Comparison of ENCODE assay signal across 35 cellular contexts in genomic region chr2:229666811-229667210, GRCh38. TPM values are rescaled to one million over a fixed set of nuclear protein-coding genes. Genes with fewer than 3 reads are reported as not detected.
"Had no signal": no experiment of that assay in that cellular context is flagged by ENCODE, and none has a peak within 500 bp of the region (broad histone marks: within the 10 kb centered on the region; RNA-seq: fewer than 3 reads in every experiment).

No MANE protein-coding gene starts in this region.

- H3K4me1 ChIP-seq: ascending aorta, body of pancreas, breast epithelium had no signal

- H3K36me3 ChIP-seq: ascending aorta, brain microvascular endothelial cell, breast epithelium, cardiac muscle cell had no signal

- ATAC-seq: activated naive CD4-positive, alpha-beta T cell treated with anti-CD3 and anti-CD28 coated beads, Interleukin-2, amount 50 U/mL, for 72 hours; activated naive CD8-positive, alpha-beta T cell treated with anti-CD3 and anti-CD28 coated beads, Interleukin-2, amount 50 U/mL, for 24 hours; activated T-cell treated with anti-CD3 and anti-CD28 coated beads, Interleukin-2, amount 50 U/mL, for 4 hours; activated T-cell treated with anti-CD3 and anti-CD28 coated beads, Interleukin-2, amount 50 U/mL, for 72 hours; activated T-helper 17 cell treated with anti-CD3 and anti-CD28 coated beads, Interleukin-2, amount 50 U/mL, for 72 hours; body of pancreas had no signal

- H3K27ac ChIP-seq: ascending aorta, body of pancreas, brain microvascular endothelial cell, breast epithelium, cardiac muscle cell had no signal

- H3K27me3 ChIP-seq: ascending aorta, body of pancreas, brain microvascular endothelial cell, cardiac muscle cell had no signal

- DNase-seq: activated effector memory CD4-positive, alpha-beta T cell treated with anti-CD3 and anti-CD28 coated beads, Interleukin-2, amount 50 U/mL, for 16 hours; activated effector memory CD4-positive, alpha-beta T cell treated with Interleukin-2 at 50 U/mL for 16 hours; activated gamma-delta T cell; activated gamma-delta T cell treated with Interleukin-2 at 50 U/mL for 16 hours; activated naive CD4-positive, alpha-beta T cell; activated naive CD4-positive, alpha-beta T cell treated with anti-CD3 and anti-CD28 coated beads for 36 hours; activated naive CD4-positive, alpha-beta T cell treated with anti-CD3 and anti-CD28 coated beads, Interleukin-2, amount 10 ng/mL, durations not matched to agents 7 days and 5 days; activated naive CD4-positive, alpha-beta T cell treated with anti-CD3 and anti-CD28 coated beads, Interleukin-2, amount 50 U/mL, for 16 hours; activated naive CD4-positive, alpha-beta T cell treated with Interleukin-2 at 50 U/mL for 16 hours; activated naive CD8-positive, alpha-beta T cell treated with anti-CD3 and anti-CD28 coated beads for 36 hours; activated naive CD8-positive, alpha-beta T cell treated with anti-CD3 and anti-CD28 coated beads, Interleukin-2, amount 10 ng/mL, durations not matched to agents 7 days and 5 days; activated naive CD8-positive, alpha-beta T cell treated with anti-CD3 and anti-CD28 coated beads, Interleukin-2, amount 50 U/mL, for 24 hours; activated T-cell treated with anti-CD3 and anti-CD28 coated beads for 4 hours; activated T-cell treated with anti-CD3 and anti-CD28 coated beads, Interleukin-2, amount 50 U/mL, for 1 hour; activated T-cell treated with anti-CD3 and anti-CD28 coated beads, Interleukin-2, amount 50 U/mL, for 24 hours; activated T-cell treated with anti-CD3 and anti-CD28 coated beads, Interleukin-2, amount 50 U/mL, for 4 hours; activated T-cell treated with anti-CD3 and anti-CD28 coated beads, Interleukin-2, amount 50 U/mL, for 48 hours; activated T-cell treated with anti-CD3 and anti-CD28 coated beads, Interleukin-2, amount 50 U/mL, for 72 hours; amniotic stem cell; amygdala; anterior cingulate cortex; aorta; body of pancreas; brain microvascular endothelial cell; caudate nucleus; central memory CD4-positive, alpha-beta T cell; cerebellar nuclear complex had no signal

- H3K4me3 ChIP-seq: ascending aorta, body of pancreas, breast epithelium, cardiac muscle cell had no signal

- H3K9me3 ChIP-seq: ascending aorta, body of pancreas, breast epithelium had no signal

RNA-seq across cellular contexts. Expression of gene DNER, which starts 47.5 kb away (rescaled TPM):
- total RNA-seq: activated naive CD4-positive, alpha-beta T cell treated with anti-CD3 and anti-CD28 coated beads for 36 hours; activated naive CD4-positive, alpha-beta T cell treated with anti-CD3 and anti-CD28 coated beads, Interleukin-2, amount 50 U/mL, for 72 hours; activated naive CD8-positive, alpha-beta T cell treated with anti-CD3 and anti-CD28 coated beads for 36 hours; activated naive CD8-positive, alpha-beta T cell treated with anti-CD3 and anti-CD28 coated beads, Interleukin-2, amount 10 ng/mL, durations not matched to agents 7 days and 5 days; activated T-cell treated with anti-CD3 and anti-CD28 coated beads, Interleukin-2, amount 50 U/mL, for 4 hours; activated T-cell treated with anti-CD3 and anti-CD28 coated beads, Interleukin-2, amount 50 U/mL, for 72 hours; activated T-helper 1 cell treated with anti-CD3 and anti-CD28 coated beads, Interleukin-12 subunit alpha, Interleukin-12 subunit beta, Interleukin-2, Interleukin-4 antibody, amounts not matched to agents 30 ng/mL and 10 ng/mL and 1 ng/mL, durations not matched to agents 14 hours and 24 hours and 36 hours; activated T-helper 17 cell treated with anti-CD3 and anti-CD28 coated beads, Interleukin-2, amount 50 U/mL, for 72 hours; activated T-helper 2 cell treated with anti-CD3 and anti-CD28 coated beads, Interferon-gamma antibody, Interleukin-2, Interleukin-4, amounts not matched to agents 10 μg/mL and 5 μg/mL and 100 μg/mL, durations not matched to agents 14 hours and 24 hours and 36 hours; cardiac muscle cell; chondrocyte had no signal
- polyA plus RNA-seq: cardiac muscle cell had no signal
